In the genomic region with DNA sequence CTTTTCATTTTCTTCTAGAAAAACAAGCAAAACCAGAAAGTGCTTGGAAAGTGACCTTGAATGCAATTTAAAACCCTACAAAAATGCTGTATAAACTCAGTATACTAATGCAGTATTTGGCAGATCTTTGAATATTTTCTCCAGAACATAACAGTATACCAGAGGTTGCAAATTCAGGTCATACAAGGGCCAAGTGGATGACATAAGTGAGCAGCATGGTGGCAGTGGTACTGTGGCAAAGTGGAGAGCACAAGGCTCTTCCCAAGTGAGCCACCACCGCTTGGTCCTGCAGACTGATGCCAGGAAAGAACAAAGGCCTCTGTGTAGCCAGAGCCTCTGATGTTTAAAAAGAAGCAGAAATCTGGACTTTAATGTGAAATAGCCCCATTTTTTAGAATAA, we compare ENCODE assay signal across 24 cellular contexts. TPM values are rescaled to one million over a fixed set of nuclear protein-coding genes. Genes with fewer than 3 reads are reported as not detected.
A peak's percentile ranks its signal among the peaks of the same experiment; 100 is the strongest.
DNase-seq lines count a peak whose midpoint lies in the region; ATAC-seq and TF ChIP-seq lines count a peak whose summit lies in the region.
"Had no signal": no experiment of that assay in that cellular context is flagged by ENCODE, and none has a peak within 500 bp of the region (broad histone marks: within the 10 kb centered on the region; RNA-seq: fewer than 3 reads in every experiment).

No MANE protein-coding gene starts in this region.

- H3K9me3 ChIP-seq in osteoblast (ENCODE audit: low read depth, low read length) (no peaks in the 10 kb centered on the region), right cardiac atrium (ENCODE audit: control insufficient read depth, low read length) (no peaks in the 10 kb centered on the region)
- H3K9me3 ChIP-seq: colonic mucosa, neutrophil, Peyer's patch, psoas muscle, SJCRH30, transverse colon had no signal

- WGBS in right cardiac atrium, result 72% methylated on average over 1 of the region's 1 CpG

- ATAC-seq in stimulated activated naive CD8-positive, alpha-beta T cell treated with anti-CD3 and anti-CD28 coated beads, Interleukin-15, Interleukin-2, amounts not matched to agents 100 U/mL and 50 U/mL, for 24 hours, result no peak
- ATAC-seq in right cardiac atrium, result no peak
- ATAC-seq: activated CD4-positive, CD25-positive, alpha-beta regulatory T cell treated with anti-CD3 and anti-CD28 coated beads, Interleukin-2, amount 50 U/mL, for 24 hours; effector memory CD8-positive, alpha-beta T cell; foreskin keratinocyte; HCT116; left cardiac atrium; psoas muscle had no signal

- H3K27me3 ChIP-seq in osteoblast (ENCODE audit: insufficient read depth, low read length), result no peaks in the 10 kb centered on the region
- no peaks in the 10 kb centered on the region for H3K27me3 ChIP-seq in right cardiac atrium (ENCODE audit: control insufficient read depth, insufficient read depth)
- H3K27me3 ChIP-seq: colonic mucosa, foreskin keratinocyte, neutrophil, Peyer's patch, SJCRH30, transverse colon had no signal

- intact Hi-C loops in right cardiac atrium (cut with DNase I), result no loop called here

- H3K27ac ChIP-seq in osteoblast (ENCODE audit: low read depth, low read length) (peak overlapping the region; percentile 35), coronary artery (no peak overlapping the region), right cardiac atrium (ENCODE audit: low read length) (no peak overlapping the region)
- H3K27ac ChIP-seq: colonic mucosa, foreskin keratinocyte, neutrophil, Peyer's patch, psoas muscle, SJCRH30, transverse colon had no signal

- TF ChIP-seq CTCF in choroid plexus epithelial cell (conservative IDR thresholded peaks at IDR 0.05; ENCODE audit: low read depth, low read length) (no peak), osteoblast (IDR thresholded peaks at IDR 0.05; ENCODE audit: extremely low read depth, low read depth, low read length) (no peak), coronary artery (IDR thresholded peaks at IDR 0.05) (no peak)

- H4K20me1 ChIP-seq in osteoblast (ENCODE audit: insufficient read depth, low read length), result no peaks in the 10 kb centered on the region

- DNase-seq in COLO829 (ENCODE audit: low spot score), result peak; percentile 28
- DNase-seq in NCI-H2171 (lab: John Stamatoyannopoulos, UW), result peak; percentile 25
- peak; percentile 25 for DNase-seq in choroid plexus epithelial cell (ENCODE audit: low read depth)
- no peak for DNase-seq in osteoblast (ENCODE audit: insufficient read length, low spot score, missing footprints)
- DNase-seq in ecto neural progenitor cell (ENCODE audit: low spot score), result no peak
- DNase-seq in stimulated activated naive CD8-positive, alpha-beta T cell treated with anti-CD3 and anti-CD28 coated beads, Interleukin-15, Interleukin-2, amounts not matched to agents 100 U/mL and 50 U/mL, for 24 hours, result no peak
- no peak for DNase-seq in coronary artery (ENCODE audit: low spot score)
- DNase-seq in right cardiac atrium, result no peak
- DNase-seq: activated CD4-positive, alpha-beta memory T cell treated with anti-CD3 and anti-CD28 coated beads, Interleukin-2, amount 10 ng/mL, durations not matched to agents 7 days and 5 days; CD8-positive, alpha-beta memory T cell; colonic mucosa; effector memory CD8-positive, alpha-beta T cell; foreskin keratinocyte; left cardiac atrium; NCI-H2029; NCI-H510A; NK-92 treated with Interleukin-12 subunit alpha and Interleukin-12 subunit beta, amount 100 ng/mL, for 24 hours; Peyer's patch; psoas muscle; SJCRH30; transverse colon had no signal

- H2AFZ ChIP-seq in osteoblast (ENCODE audit: low read length), result peak overlapping the region; percentile 14

- H3K4me1 ChIP-seq in osteoblast (ENCODE audit: insufficient read depth, low read length), result peaks cover 26% of the 10 kb centered on the region
- H3K4me1 ChIP-seq in right cardiac atrium (ENCODE audit: control insufficient read depth, insufficient read depth, low read length), result no peaks in the 10 kb centered on the region
- H3K4me1 ChIP-seq: colonic mucosa, foreskin keratinocyte, Peyer's patch, SJCRH30 had no signal

- no peaks in the 10 kb centered on the region for H3K36me3 ChIP-seq in osteoblast (ENCODE audit: insufficient read depth, low read length)
- H3K36me3 ChIP-seq: colonic mucosa had no signal

- H3K79me2 ChIP-seq in osteoblast (ENCODE audit: insufficient read depth, low read length), result no peaks in the 10 kb centered on the region

- H3K4me3 ChIP-seq in choroid plexus epithelial cell (ENCODE audit: low read depth, low read length) (no peak overlapping the region), osteoblast (ENCODE audit: insufficient read depth, low read length) (no peak overlapping the region), coronary artery (no peak overlapping the region), right cardiac atrium (ENCODE audit: low read length) (no peak overlapping the region)
- H3K4me3 ChIP-seq: colonic mucosa, Peyer's patch, psoas muscle, SJCRH30, transverse colon had no signal

- H3K4me2 ChIP-seq in osteoblast (ENCODE audit: insufficient read depth, low read length), result no peak overlapping the region

RNA-seq across cellular contexts. Expression of a gene that starts 33.1 kb away (rescaled TPM):
- total RNA-seq in osteoblast, result 8.8 and 10.5 TPM in 2 replicates
- total RNA-seq in right cardiac atrium, result 10 to 100 TPM in 2 of 4 donors, 1 to 10 TPM in 2; 6.3 to 10.8 (median 9.3) TPM
- 5.8 TPM for polyA plus RNA-seq in right cardiac atrium

RNA-seq across cellular contexts. Expression of a gene that starts 33.1 kb away (rescaled TPM):
- total RNA-seq in osteoblast (2.2 and 3.5 TPM in 2 replicates), right cardiac atrium (1 to 10 TPM in 1 of 4 donors, under 1 TPM in 3; 0.17 to 1.1 (median 0.36) TPM)
- 0.18 TPM for polyA plus RNA-seq in right cardiac atrium

Comparison
In these comparisons a context has a peak if more than half of its experiments do, and no peak if none do; other contexts are left out.
1. DNase-seq: peak in COLO829 (single experiment), NCI-H2171 (single experiment) and choroid plexus epithelial cell (single experiment); none in osteoblast (single experiment), ecto neural progenitor cell (single experiment), stimulated activated naive CD8-positive, alpha-beta T cell treated with anti-CD3 and anti-CD28 coated beads, Interleukin-15, Interleukin-2, amounts not matched to agents 100 U/mL and 50 U/mL, for 24 hours (single experiment), coronary artery (single experiment) and right cardiac atrium (0 of 3).